1 cellular context compared by ENCODE assay signal in the genomic region with DNA sequence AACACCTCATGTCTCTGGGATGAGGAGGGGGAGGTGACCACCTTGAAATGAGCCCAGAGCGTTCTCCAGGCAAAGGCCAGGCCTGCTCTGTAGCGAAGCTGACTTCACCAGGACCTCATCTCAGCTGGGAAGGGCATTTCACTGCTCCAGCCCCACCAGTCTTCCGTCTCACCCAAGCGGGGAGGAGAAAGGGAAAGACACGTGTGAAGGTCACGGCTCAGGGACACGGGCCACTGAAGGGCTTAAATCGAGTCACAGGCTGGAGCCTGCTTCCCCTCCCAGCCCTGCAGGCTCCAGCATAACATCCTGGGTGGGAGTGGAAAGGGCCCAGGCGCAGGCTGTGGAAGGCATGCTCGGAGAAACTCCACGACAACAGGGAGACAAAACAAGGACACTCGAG.
TF ChIP-seq lines count a peak whose summit lies in the region.

No MANE protein-coding gene starts in this region.

TF ChIP-seq in GM12878, 131 proteins besides CTCF, POLR2A, EP300 and RAD21:
- TF ChIP-seq NBN (IDR thresholded peaks at IDR 0.05), result no peak
- TF ChIP-seq SUPT20H (IDR thresholded peaks at IDR 0.05; ENCODE audit: borderline replicate concordance, control insufficient read depth, low read depth, low read length), result no peak
- TF ChIP-seq ZZZ3 (IDR thresholded peaks at IDR 0.05; ENCODE audit: control insufficient read depth, insufficient read length, low read depth), result no peak
- TF ChIP-seq ZNF274 (IDR thresholded peaks at IDR 0.05; ENCODE audit: insufficient read depth, insufficient read length), result no peak
- TF ChIP-seq YBX1 (IDR thresholded peaks at IDR 0.05), result no peak
- TF ChIP-seq SMAD5 (IDR thresholded peaks at IDR 0.05; ENCODE audit: low read depth), result no peak
- no peak for TF ChIP-seq RELB (IDR thresholded peaks at IDR 0.05; ENCODE audit: low read depth)
- TF ChIP-seq NFYA (IDR thresholded peaks at IDR 0.05; ENCODE audit: borderline replicate concordance, low read depth, low read length), result no peak
- TF ChIP-seq TCF12 (IDR thresholded peaks at IDR 0.05; ENCODE audit: low read depth, low read length), result no peak
- no peak for TF ChIP-seq EGR1 (IDR thresholded peaks at IDR 0.05; ENCODE audit: borderline replicate concordance in 1 of 2, low read depth in 2 of 2, low read length in 2 of 2)
- TF ChIP-seq TCF3 (IDR thresholded peaks at IDR 0.05; ENCODE audit: borderline replicate concordance, insufficient read depth, low read depth, low read length), result no peak
